Comparison of ENCODE assay signal across 1 cellular context in the genomic region with DNA sequence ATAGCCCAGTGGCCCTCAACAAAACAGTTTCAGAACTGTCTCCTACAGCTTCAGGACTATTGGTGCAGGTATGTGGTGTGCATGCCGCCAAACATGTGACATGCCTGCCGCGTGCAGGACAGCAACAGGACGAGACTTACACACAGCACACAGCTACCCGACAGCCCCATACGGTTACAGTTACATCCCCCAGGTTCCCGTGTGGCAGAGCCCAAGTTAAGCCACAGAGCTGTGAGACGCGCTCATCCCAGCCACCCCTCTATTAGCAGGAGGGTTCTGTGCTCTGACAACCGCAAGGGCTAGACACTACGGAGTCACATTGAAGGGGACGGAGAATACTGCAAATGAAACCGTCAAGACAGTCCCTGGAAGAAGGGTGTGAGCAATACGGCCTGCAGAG.
A peak's percentile ranks its signal among the peaks of the same experiment; 100 is the strongest.
TF ChIP-seq lines count a peak whose summit lies in the region.

No MANE protein-coding gene starts in this region.

TF ChIP-seq in K562, 482 proteins besides CTCF, POLR2A, EP300 and RAD21 (continued from another document):
- TF ChIP-seq, protein P1, sequence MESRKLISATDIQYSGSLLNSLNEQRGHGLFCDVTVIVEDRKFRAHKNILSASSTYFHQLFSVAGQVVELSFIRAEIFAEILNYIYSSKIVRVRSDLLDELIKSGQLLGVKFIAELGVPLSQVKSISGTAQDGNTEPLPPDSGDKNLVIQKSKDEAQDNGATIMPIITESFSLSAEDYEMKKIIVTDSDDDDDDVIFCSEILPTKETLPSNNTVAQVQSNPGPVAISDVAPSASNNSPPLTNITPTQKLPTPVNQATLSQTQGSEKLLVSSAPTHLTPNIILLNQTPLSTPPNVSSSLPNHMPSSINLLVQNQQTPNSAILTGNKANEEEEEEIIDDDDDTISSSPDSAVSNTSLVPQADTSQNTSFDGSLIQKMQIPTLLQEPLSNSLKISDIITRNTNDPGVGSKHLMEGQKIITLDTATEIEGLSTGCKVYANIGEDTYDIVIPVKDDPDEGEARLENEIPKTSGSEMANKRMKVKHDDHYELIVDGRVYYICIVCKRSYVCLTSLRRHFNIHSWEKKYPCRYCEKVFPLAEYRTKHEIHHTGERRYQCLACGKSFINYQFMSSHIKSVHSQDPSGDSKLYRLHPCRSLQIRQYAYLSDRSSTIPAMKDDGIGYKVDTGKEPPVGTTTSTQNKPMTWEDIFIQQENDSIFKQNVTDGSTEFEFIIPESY (CRISPR knock-in tag; IDR thresholded peaks at IDR 0.05), result peak; percentile 89
- TF ChIP-seq RFX1 (IDR thresholded peaks at IDR 0.05) (no peak), CBX3 (IDR thresholded peaks at IDR 0.05; ENCODE audit: borderline replicate concordance in 1 of 2, low read length in 2 of 2) (no peak)
- TF ChIP-seq, protein P2, sequence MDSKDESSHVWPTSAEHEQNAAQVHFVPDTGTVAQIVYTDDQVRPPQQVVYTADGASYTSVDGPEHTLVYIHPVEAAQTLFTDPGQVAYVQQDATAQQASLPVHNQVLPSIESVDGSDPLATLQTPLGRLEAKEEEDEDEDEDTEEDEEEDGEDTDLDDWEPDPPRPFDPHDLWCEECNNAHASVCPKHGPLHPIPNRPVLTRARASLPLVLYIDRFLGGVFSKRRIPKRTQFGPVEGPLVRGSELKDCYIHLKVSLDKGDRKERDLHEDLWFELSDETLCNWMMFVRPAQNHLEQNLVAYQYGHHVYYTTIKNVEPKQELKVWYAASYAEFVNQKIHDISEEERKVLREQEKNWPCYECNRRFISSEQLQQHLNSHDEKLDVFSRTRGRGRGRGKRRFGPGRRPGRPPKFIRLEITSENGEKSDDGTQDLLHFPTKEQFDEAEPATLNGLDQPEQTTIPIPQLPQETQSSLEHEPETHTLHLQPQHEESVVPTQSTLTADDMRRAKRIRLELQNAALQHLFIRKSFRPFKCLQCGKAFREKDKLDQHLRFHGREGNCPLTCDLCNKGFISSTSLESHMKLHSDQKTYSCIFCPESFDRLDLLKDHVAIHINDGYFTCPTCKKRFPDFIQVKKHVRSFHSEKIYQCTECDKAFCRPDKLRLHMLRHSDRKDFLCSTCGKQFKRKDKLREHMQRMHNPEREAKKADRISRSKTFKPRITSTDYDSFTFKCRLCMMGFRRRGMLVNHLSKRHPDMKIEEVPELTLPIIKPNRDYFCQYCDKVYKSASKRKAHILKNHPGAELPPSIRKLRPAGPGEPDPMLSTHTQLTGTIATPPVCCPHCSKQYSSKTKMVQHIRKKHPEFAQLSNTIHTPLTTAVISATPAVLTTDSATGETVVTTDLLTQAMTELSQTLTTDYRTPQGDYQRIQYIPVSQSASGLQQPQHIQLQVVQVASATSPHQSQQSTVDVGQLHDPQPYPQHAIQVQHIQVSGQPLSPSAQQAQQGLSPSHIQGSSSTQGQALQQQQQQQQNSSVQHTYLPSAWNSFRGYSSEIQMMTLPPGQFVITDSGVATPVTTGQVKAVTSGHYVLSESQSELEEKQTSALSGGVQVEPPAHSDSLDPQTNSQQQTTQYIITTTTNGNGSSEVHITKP (IDR thresholded peaks at IDR 0.05; ENCODE audit: partially characterized antibody), result peak; percentile 71
